8 cellular contexts compared by ENCODE assay signal in genomic region chr1:201361652-201362504, GRCh38. TPM values are rescaled to one million over a fixed set of nuclear protein-coding genes. Genes with fewer than 3 reads are reported as not detected.
DNase-seq lines count a peak whose midpoint lies in the region; ATAC-seq, FAIRE-seq and TF ChIP-seq lines count a peak whose summit lies in the region.

No MANE protein-coding gene starts in this region.

- H3K9me3 Mint-ChIP-seq in MCF 10A (ENCODE audit: unreplicated experiment): no peaks in the 10 kb centered on the region

- intact Hi-C loops in MCF 10A (cut with micrococcal nuclease): loop anchor here (1.0 kb wide), 6 partner anchors 16 to 276 kb away; no protein-coding TSS in a partner anchor

- no peaks in the 10 kb centered on the region; the same call in 1 of the 2 replicates for H3K4me1 ChIP-seq in BE2C
- H3K4me1 ChIP-seq in keratinocyte (ENCODE audit: control insufficient read depth, extremely low read depth, insufficient read depth, low read length): peaks cover 11% of the 10 kb centered on the region
- H3K4me1 ChIP-seq in thoracic aorta (ENCODE audit: control insufficient read depth in 1 of 2, low read depth in 2 of 2): no peaks in the 10 kb centered on the region

- H3K9me3 ChIP-seq in BE2C: no peaks in the 10 kb centered on the region
- no peaks in the 10 kb centered on the region for H3K9me3 ChIP-seq in keratinocyte (ENCODE audit: control insufficient read depth, low read depth, low read length)
- no peaks in the 10 kb centered on the region for H3K9me3 ChIP-seq in thoracic aorta

- H3K9ac ChIP-seq in keratinocyte (ENCODE audit: control insufficient read depth, extremely low read depth, insufficient read depth, low read length): no peak overlapping the region

- H4K20me1 ChIP-seq in keratinocyte (ENCODE audit: control insufficient read depth, extremely low read depth, insufficient read depth, low read length): no peaks in the 10 kb centered on the region

- no peak overlapping the region for H2AFZ ChIP-seq in keratinocyte (ENCODE audit: control insufficient read depth, low read length)

- H3K4me2 ChIP-seq in keratinocyte (ENCODE audit: control insufficient read depth, extremely low read depth, insufficient read depth, low read depth, low read length): no peak overlapping the region

- DNase-seq in BE2C (peak; percentile 72), GM13977 (ENCODE audit: low spot score) (peak; percentile 87), NCI-H510A (lab: John Stamatoyannopoulos, UW) (peak; percentile 22), MCF 10A (ENCODE audit: unreplicated experiment) (peak; percentile 82), keratinocyte (ENCODE audit: low read depth, low spot score) (no peak), thoracic aorta (ENCODE audit: low spot score) (no peak)

- H3K36me3 Mint-ChIP-seq in MCF 10A (ENCODE audit: insufficient read depth, unreplicated experiment): no peaks in the 10 kb centered on the region

- H3K27me3 Mint-ChIP-seq in MCF 10A (ENCODE audit: insufficient read depth, unreplicated experiment): peaks cover 8% of the 10 kb centered on the region

- no peaks in the 10 kb centered on the region for H3K79me2 ChIP-seq in keratinocyte (ENCODE audit: control insufficient read depth, insufficient read depth, low read length)

- H3K27me3 ChIP-seq in BE2C: no peaks in the 10 kb centered on the region
- peaks cover 17% of the 10 kb centered on the region for H3K27me3 ChIP-seq in keratinocyte (ENCODE audit: control insufficient read depth, extremely low read depth, insufficient read depth, low read length)
- no peaks in the 10 kb centered on the region for H3K27me3 ChIP-seq in thoracic aorta (replicated peaks; ENCODE audit: insufficient read depth)

- H3K36me3 ChIP-seq in BE2C (no peaks in the 10 kb centered on the region), keratinocyte (ENCODE audit: control insufficient read depth in 2 of 2, extremely low read depth in 1 of 2, insufficient read depth in 2 of 2, low read length in 2 of 2) (no peaks in the 10 kb centered on the region), thoracic aorta (no peaks in the 10 kb centered on the region)

- H3K4me1 Mint-ChIP-seq in MCF 10A (ENCODE audit: insufficient read depth, unreplicated experiment): peaks cover 24% of the 10 kb centered on the region

- ATAC-seq in thoracic aorta (ENCODE audit: insufficient number of reproducible peaks, low FRiP score, low read depth) (no peak), HG02678 (IDR thresholded peaks at IDR 0.05; ENCODE audit: unreplicated experiment) (no peak), HG03432 (IDR thresholded peaks at IDR 0.05; ENCODE audit: unreplicated experiment) (no peak)

- H3K27ac ChIP-seq in keratinocyte (ENCODE audit: control insufficient read depth, insufficient read depth, low read length): no peak overlapping the region
- no peak overlapping the region for H3K27ac ChIP-seq in thoracic aorta

- dilution Hi-C loops in keratinocyte (cut with MboI; ENCODE audit: extremely low pct_ligation_motif_present, low sequenced_read_pairs): no loop called here

- no peak overlapping the region for H3K4me3 Mint-ChIP-seq in MCF 10A (ENCODE audit: unreplicated experiment)

- H3K27ac Mint-ChIP-seq in MCF 10A (ENCODE audit: low read depth, unreplicated experiment): no peak overlapping the region

- TF ChIP-seq CTCF in BE2C (IDR thresholded peaks at IDR 0.05; ENCODE audit: low read depth, low read length): peak; percentile 89
- peak; percentile 82 for TF ChIP-seq CTCF in GM13977 (IDR thresholded peaks at IDR 0.05; ENCODE audit: extremely low read depth, insufficient read depth, missing control alignments)
- peak; percentile 100 for TF ChIP-seq CTCF in MCF 10A (IDR thresholded peaks at IDR 0.05; ENCODE audit: unreplicated experiment)
- peak; percentile 89 to 95 (median 92) for TF ChIP-seq CTCF in keratinocyte (optimal IDR thresholded peaks at IDR 0.05 in 1 of 3, IDR thresholded peaks at IDR 0.05 in 1 of 3, conservative IDR thresholded peaks at IDR 0.05 in 1 of 3; ENCODE audit: extremely low read depth in 1 of 3, insufficient read depth in 2 of 3, low read length in 3 of 3)
- peak; percentile 55 for TF ChIP-seq CTCF in thoracic aorta (IDR thresholded peaks at IDR 0.05)

- CTCF ChIA-PET in MCF 10A (lab: Yijun Ruan, JAX): interaction anchor here (0.6 to 15.6 kb wide), 69 partner anchors 7 to 802 kb away, joined by 3 to 550 read pairs (median 6); partner anchors contain the start of genes LAD1, TMEM9 and TNNT2

- H3K9me1 ChIP-seq in keratinocyte (ENCODE audit: control insufficient read depth, extremely low read depth, insufficient read depth, low read length): no peaks in the 10 kb centered on the region

- no TSS peak for BruUV-seq in MCF 10A (replicated peaks; lab: Mats Ljungman, UMichigan)

- peak; percentile 96 for FAIRE-seq in keratinocyte (lab: Jason Lieb, UNC)

- in situ Hi-C loops in GM13977 (cut with MboI; ENCODE audit: low pct_unique_long_range_greater_than_20kb, low sequenced_read_pairs, unreplicated experiment): no loop called here

- POLR2A ChIA-PET in MCF 10A (lab: Yijun Ruan, JAX): interaction anchor here (0.7 to 11.7 kb wide), 18 partner anchors 12 to 691 kb away, joined by 3 to 159 read pairs (median 5); no protein-coding TSS in a partner anchor

- H3K4me3 ChIP-seq in BE2C (ENCODE audit: low read depth, low read length) (no peak overlapping the region), keratinocyte (ENCODE audit: control insufficient read depth in 2 of 3, extremely low read depth in 1 of 3, insufficient read depth in 2 of 3, low read depth in 1 of 3, low read length in 3 of 3) (no peak overlapping the region), thoracic aorta (no peak overlapping the region)

RNA-seq across cellular contexts. Expression of gene TNNT2, which starts 15.6 kb away (rescaled TPM):
- polyA plus RNA-seq in BE2C (2012; ENCODE audit: insufficient read depth, insufficient read length, low read depth): 9.6 TPM
- total RNA-seq in MCF 10A (2022) (0.37 and 0.61 TPM in 2 replicates), thoracic aorta (under 1 TPM in 1 of 2 donors, not detected in 1; 0.21 TPM)
- polyA plus RNA-seq in keratinocyte: 0.61 to 2.3 TPM (median 1.4 TPM) in 3 replicates
- polyA plus RNA-seq in keratinocyte (2011; ENCODE audit: low read depth): 36.2 TPM
- 0.43 and 0.45 TPM in 2 replicates for polyA plus RNA-seq in keratinocyte (2011; cell fraction: cytosol; rRNA removed)
- 9.6 and 9.8 TPM in 2 replicates for polyA plus RNA-seq in keratinocyte (2011; cell fraction: nucleus; rRNA removed)
- polyA plus RNA-seq in keratinocyte (2012; ENCODE audit: low replicate concordance): 1.1 and 26.4 TPM in 2 replicates
- polyA minus RNA-seq in keratinocyte: 0.59 to 4.1 TPM (median 3.5 TPM) in 3 replicates
- polyA minus RNA-seq in keratinocyte (2011; cell fraction: cytosol; rRNA and poly(A)+ RNA removed): not detected
- 5.7 and 8.5 TPM in 2 replicates for polyA minus RNA-seq in keratinocyte (2011; cell fraction: nucleus; rRNA and poly(A)+ RNA removed)

RNA-seq across cellular contexts. Expression of gene LAD1, which starts 37.2 kb away (rescaled TPM):
- polyA plus RNA-seq in BE2C (2012; ENCODE audit: insufficient read depth, insufficient read length, low read depth): not detected
- total RNA-seq in MCF 10A (2022) (21.4 and 40.9 TPM in 2 replicates), thoracic aorta (10 to 100 TPM in 1 of 2 donors, under 1 TPM in 1; 0.41 to 11.1 TPM)
- polyA plus RNA-seq in keratinocyte: 82.4 to 140 TPM (median 82.9 TPM) in 3 replicates
- 248 TPM for polyA plus RNA-seq in keratinocyte (2011; ENCODE audit: low read depth)
- 83.9 and 126 TPM in 2 replicates for polyA plus RNA-seq in keratinocyte (2011; cell fraction: cytosol; rRNA removed)
- 92.0 and 120 TPM in 2 replicates for polyA plus RNA-seq in keratinocyte (2011; cell fraction: nucleus; rRNA removed)
- polyA plus RNA-seq in keratinocyte (2012; ENCODE audit: low replicate concordance): 182 and 251 TPM in 2 replicates
- 61.3 to 158 TPM (median 119 TPM) in 3 replicates for polyA minus RNA-seq in keratinocyte
- 119 TPM for polyA minus RNA-seq in keratinocyte (2011; cell fraction: cytosol; rRNA and poly(A)+ RNA removed)
- 57.9 and 60.0 TPM in 2 replicates for polyA minus RNA-seq in keratinocyte (2011; cell fraction: nucleus; rRNA and poly(A)+ RNA removed)

RNA-seq across cellular contexts. Expression of gene TNNI1, which starts 59.7 kb away (rescaled TPM):
- not detected for polyA plus RNA-seq in BE2C (2012; ENCODE audit: insufficient read depth, insufficient read length, low read depth)
- total RNA-seq in MCF 10A (2022) (0.05 TPM in 1 of 2 replicates, not detected in the other), thoracic aorta (1 to 10 TPM in 1 of 2 donors, not detected in 1; 1.2 TPM)
- polyA plus RNA-seq in keratinocyte: not detected in 3 replicates
- polyA plus RNA-seq in keratinocyte (2011; ENCODE audit: low read depth): not detected
- not detected in 2 replicates for polyA plus RNA-seq in keratinocyte (2011; cell fraction: cytosol; rRNA removed)
- polyA plus RNA-seq in keratinocyte (2011; cell fraction: nucleus; rRNA removed): not detected in 2 replicates
- polyA plus RNA-seq in keratinocyte (2012; ENCODE audit: low replicate concordance): 0.86 and 1.4 TPM in 2 replicates
- 0.06 TPM in 1 of 3 replicates, not detected in the others for polyA minus RNA-seq in keratinocyte
- polyA minus RNA-seq in keratinocyte (2011; cell fraction: cytosol; rRNA and poly(A)+ RNA removed): not detected
- 0.11 TPM in 1 of 2 replicates, not detected in the other for polyA minus RNA-seq in keratinocyte (2011; cell fraction: nucleus; rRNA and poly(A)+ RNA removed)

Comparison
In these comparisons a context has a peak if more than half of its experiments do, and no peak if none do; other contexts are left out.
1. DNase-seq: peak in BE2C (single experiment), GM13977 (single experiment), NCI-H510A (single experiment) and MCF 10A (single experiment); none in keratinocyte (single experiment) and thoracic aorta (single experiment).
2. Peak in every context shown above with its lines, with median percentiles within 50 percentile points of each other: CTCF ChIP-seq.